In genomic region chr19:14149509-14149994, GRCh38 we compare ENCODE assay signal across 1 cellular context.
TF ChIP-seq lines count a peak whose summit lies in the region.

No MANE protein-coding gene starts in this region.

TF ChIP-seq in GM12878, 131 proteins besides CTCF, POLR2A, EP300 and RAD21 (continued from another document):
- TF ChIP-seq ELK1 (IDR thresholded peaks at IDR 0.05; ENCODE audit: low read depth, low read length): no peak
- TF ChIP-seq EZH2 (IDR thresholded peaks at IDR 0.05; ENCODE audit: borderline replicate concordance, control insufficient read depth, low read depth, low read length): no peak
- no peak for TF ChIP-seq GATAD2B (conservative IDR thresholded peaks at IDR 0.05; ENCODE audit: low read depth)
- TF ChIP-seq BMI1 (IDR thresholded peaks at IDR 0.05; ENCODE audit: borderline replicate concordance): no peak
- TF ChIP-seq JUNB (IDR thresholded peaks at IDR 0.05): no peak
